In genomic region chr22:19130959-19131684, GRCh38 we compare ENCODE assay signal across 13 cellular contexts. TPM values are rescaled to one million over a fixed set of nuclear protein-coding genes. Genes with fewer than 3 reads are reported as not detected.
"Had no signal": no experiment of that assay in that cellular context is flagged by ENCODE, and none has a peak within 500 bp of the region (broad histone marks: within the 10 kb centered on the region; RNA-seq: fewer than 3 reads in every experiment).

TSSK2 (plus strand) TSS chr22:19131308; CDS start chr22:19131400, 92 bp downstream.

- H3K27ac ChIP-seq: hepatocyte, tibial nerve had no signal

- DNase-seq: activated gamma-delta T cell; activated naive CD8-positive, alpha-beta T cell treated with anti-CD3 and anti-CD28 coated beads, Interleukin-2, amount 10 ng/mL, durations not matched to agents 7 days and 5 days; activated T-cell treated with anti-CD3 and anti-CD28 coated beads, Interleukin-2, amount 50 U/mL, for 48 hours; naive thymus-derived CD4-positive, alpha-beta T cell; right cardiac atrium had no signal

- H3K27me3 ChIP-seq: hepatocyte, tibial nerve had no signal

- FAIRE-seq: colon, endothelial cell of umbilical vein had no signal

- H3K79me2 ChIP-seq: hepatocyte had no signal

- H3K4me3 ChIP-seq: hepatocyte, lung, smooth muscle cell, tibial nerve had no signal

- H3K4me1 ChIP-seq: tibial nerve had no signal

- H2AFZ ChIP-seq: hepatocyte had no signal

- H3K4me2 ChIP-seq: hepatocyte, smooth muscle cell had no signal

- H3K9me3 ChIP-seq: tibial nerve had no signal

- ATAC-seq: naive thymus-derived CD4-positive, alpha-beta T cell; right cardiac atrium had no signal

RNA-seq across cellular contexts. Expression of gene TSSK2, which starts in this region (rescaled TPM):
- total RNA-seq: activated naive CD8-positive, alpha-beta T cell treated with anti-CD3 and anti-CD28 coated beads, Interleukin-2, amount 10 ng/mL, durations not matched to agents 7 days and 5 days; endothelial cell of umbilical vein; hepatocyte; progenitor cell of endocrine pancreas; right cardiac atrium; smooth muscle cell; T-helper 2 cell treated with Interferon-gamma antibody and Interleukin-4, amounts not matched to agents 100 ng/mL and 5 ng/mL, for 36 hours had no signal
- polyA plus RNA-seq: endothelial cell of umbilical vein; hepatocyte; naive thymus-derived CD4-positive, alpha-beta T cell; smooth muscle cell had no signal
